ENCODE assay signal across 19 cellular contexts in genomic region chr17:40816569-40816968, GRCh38. TPM values are rescaled to one million over a fixed set of nuclear protein-coding genes. Genes with fewer than 3 reads are reported as not detected.
"Had no signal": no experiment of that assay in that cellular context is flagged by ENCODE, and none has a peak within 500 bp of the region (broad histone marks: within the 10 kb centered on the region; RNA-seq: fewer than 3 reads in every experiment).

No MANE protein-coding gene starts in this region.

- H3K27me3 ChIP-seq: right atrium auricular region had no signal

- H3K27ac ChIP-seq: gastroesophageal sphincter, heart right ventricle, right atrium auricular region had no signal

- DNase-seq: activated CD4-positive, alpha-beta T cell treated with anti-CD3 and anti-CD28 coated beads, Interleukin-2, amount 50 U/mL, for 1 hour; activated CD4-positive, CD25-positive, alpha-beta regulatory T cell; activated gamma-delta T cell; activated T-cell treated with anti-CD3 and anti-CD28 coated beads, Interleukin-2, amount 50 U/mL, for 1 hour; heart right ventricle; left colon; mammary epithelial cell; naive B cell; occipital lobe; stimulated activated CD4-positive, alpha-beta T cell treated with anti-CD3 and anti-CD28 coated beads, Interleukin-2, amount 100 ng/mL, for 48 hours; stimulated activated naive B cell treated with anti-CD40 and anti-IgM and Interleukin-4, amounts not matched to agents 10 μg/mL and 1 μg/mL and 100 μg/mL, for 72 hours; trophoblast cell had no signal

- H3K9me3 ChIP-seq: gastroesophageal sphincter, right atrium auricular region had no signal

- H3K36me3 ChIP-seq: right atrium auricular region had no signal

- H3K4me3 ChIP-seq: gastroesophageal sphincter, heart right ventricle, right atrium auricular region had no signal

- H3K27ac Mint-ChIP-seq: progenitor cell of endocrine pancreas; stimulated activated naive B cell treated with anti-CD40 and anti-IgM and Interleukin-4, amounts not matched to agents 10 μg/mL and 1 μg/mL and 100 μg/mL, for 72 hours had no signal

RNA-seq across cellular contexts. Expression of gene KRT28, which starts 16.8 kb away (rescaled TPM):
- total RNA-seq: cardiac septum; gastroesophageal sphincter; heart right ventricle; left colon; mammary epithelial cell; mononuclear cell; occipital lobe; progenitor cell of endocrine pancreas; right atrium auricular region; skeletal muscle tissue; T-helper 2 cell treated with Interferon-gamma antibody and Interleukin-4, amounts not matched to agents 100 ng/mL and 5 ng/mL, for 36 hours had no signal

RNA-seq across cellular contexts. Expression of gene KRT27, which starts 34.2 kb away (rescaled TPM):
- total RNA-seq: cardiac septum; gastroesophageal sphincter; mammary epithelial cell; mononuclear cell; occipital lobe; progenitor cell of endocrine pancreas; right atrium auricular region; skeletal muscle tissue; T-helper 2 cell treated with Interferon-gamma antibody and Interleukin-4, amounts not matched to agents 100 ng/mL and 5 ng/mL, for 36 hours had no signal

RNA-seq across cellular contexts. Expression of gene KRT26, which starts 44.6 kb away (rescaled TPM):
- total RNA-seq: cardiac septum; gastroesophageal sphincter; heart right ventricle; left colon; mammary epithelial cell; mononuclear cell; occipital lobe; progenitor cell of endocrine pancreas; right atrium auricular region; skeletal muscle tissue; T-helper 2 cell treated with Interferon-gamma antibody and Interleukin-4, amounts not matched to agents 100 ng/mL and 5 ng/mL, for 36 hours had no signal

RNA-seq across cellular contexts. Expression of gene KRT12, which starts 50.5 kb away (rescaled TPM):
- total RNA-seq: cardiac septum; gastroesophageal sphincter; heart right ventricle; mammary epithelial cell; mononuclear cell; occipital lobe; progenitor cell of endocrine pancreas; right atrium auricular region; skeletal muscle tissue; T-helper 2 cell treated with Interferon-gamma antibody and Interleukin-4, amounts not matched to agents 100 ng/mL and 5 ng/mL, for 36 hours had no signal
